Comparison of ENCODE assay signal across 8 cellular contexts in the genomic region with DNA sequence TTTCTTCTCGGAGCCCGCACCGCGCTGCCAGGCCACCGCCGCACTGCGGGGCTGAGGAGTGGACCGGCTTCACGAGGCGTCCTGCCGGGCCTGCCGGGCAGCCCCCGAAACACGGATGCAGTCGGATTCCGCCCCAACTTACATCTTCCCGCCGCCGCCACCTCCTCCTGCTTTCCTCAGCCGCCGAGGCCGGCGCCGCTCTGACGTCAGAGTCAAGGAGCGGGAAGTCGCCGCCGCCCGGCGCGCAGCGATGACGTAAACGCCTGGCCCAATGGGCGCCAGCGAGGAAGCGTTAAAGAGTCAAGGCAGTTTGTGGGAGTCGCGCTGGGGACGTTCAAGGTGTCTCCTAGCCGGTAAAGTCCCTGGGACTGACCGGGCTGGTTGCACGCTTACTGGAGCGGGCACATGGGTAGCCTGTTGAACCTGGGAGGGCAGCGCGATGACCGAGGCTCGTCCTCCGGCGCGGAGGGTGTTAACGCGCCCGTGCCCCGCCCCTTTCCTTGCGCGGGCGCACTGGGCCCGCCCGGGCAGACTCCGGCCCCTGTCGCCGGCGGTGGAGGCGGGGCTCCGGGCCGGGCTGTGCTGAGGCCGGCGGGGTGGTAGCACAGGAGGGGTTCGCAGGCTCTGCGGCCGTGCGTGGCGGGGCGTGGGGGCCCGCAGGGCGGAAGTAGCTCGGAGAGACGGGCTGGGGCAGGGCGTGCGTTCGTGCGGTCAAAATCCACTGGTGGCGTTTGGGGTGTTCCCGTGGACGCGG. TPM values are rescaled to one million over a fixed set of nuclear protein-coding genes. Genes with fewer than 3 reads are reported as not detected.
DNase-seq lines count a peak whose midpoint lies in the region; ATAC-seq lines count a peak whose summit lies in the region.

A gene with protein sequence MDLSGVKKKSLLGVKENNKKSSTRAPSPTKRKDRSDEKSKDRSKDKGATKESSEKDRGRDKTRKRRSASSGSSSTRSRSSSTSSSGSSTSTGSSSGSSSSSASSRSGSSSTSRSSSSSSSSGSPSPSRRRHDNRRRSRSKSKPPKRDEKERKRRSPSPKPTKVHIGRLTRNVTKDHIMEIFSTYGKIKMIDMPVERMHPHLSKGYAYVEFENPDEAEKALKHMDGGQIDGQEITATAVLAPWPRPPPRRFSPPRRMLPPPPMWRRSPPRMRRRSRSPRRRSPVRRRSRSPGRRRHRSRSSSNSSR (minus strand): TSS at position 214 of the 754 bp plus-strand sequence. CDS start 3,483 bp downstream, outside the sequence.

- DNase-seq in NCI-H526 (lab: John Stamatoyannopoulos, UW): peak; percentile 81 to 91
- peak; percentile 96 for DNase-seq in activated CD4-positive, alpha-beta T cell treated with anti-CD3 and anti-CD28 coated beads, Interleukin-2, amount 10 ng/mL, durations not matched to agents 7 days and 5 days
- DNase-seq in dedifferentiated amniotic fluid mesenchymal stem cell (ENCODE audit: extremely low spot score): peak; percentile 93
- DNase-seq in left lobe of liver (ENCODE audit: low spot score): peak; percentile 97
- peak; percentile 95 to 98 for DNase-seq in stimulated activated CD4-positive, alpha-beta T cell treated with anti-CD3 and anti-CD28 coated beads, Interleukin-2, amount 100 ng/mL, for 24 hours

- peaks cover 18 to 38% (median 31%) of the 10 kb centered on the region in 11 experiments for H3K36me3 ChIP-seq in BLaER1 treated with 17β-estradiol and CSF1 and Interleukin-3, amounts not matched to agents 10 nM and 100 nM

- no peaks in the 10 kb centered on the region for H3K27me3 Mint-ChIP-seq in activated CD4-positive, alpha-beta T cell treated with anti-CD3 and anti-CD28 coated beads, Interleukin-2, amount 10 ng/mL, durations not matched to agents 7 days and 5 days

- H3K9me3 Mint-ChIP-seq in activated CD4-positive, alpha-beta T cell treated with anti-CD3 and anti-CD28 coated beads, Interleukin-2, amount 10 ng/mL, durations not matched to agents 7 days and 5 days: no peaks in the 10 kb centered on the region

- H3K9me3 ChIP-seq in BLaER1 treated with 17β-estradiol and CSF1 and Interleukin-3, amounts not matched to agents 10 nM and 100 nM (replicated peaks in 1 of 11): no peaks in the 10 kb centered on the region

- peak within 1 kb of the TSS; percentile 92 to 99 (median 98) for H3K9ac ChIP-seq in BLaER1 treated with 17β-estradiol and CSF1 and Interleukin-3, amounts not matched to agents 10 nM and 100 nM

- peaks cover 33% of the 10 kb centered on the region for H3K4me1 Mint-ChIP-seq in activated CD4-positive, alpha-beta T cell treated with anti-CD3 and anti-CD28 coated beads, Interleukin-2, amount 10 ng/mL, durations not matched to agents 7 days and 5 days

- ATAC-seq in GM19324 (IDR thresholded peaks at IDR 0.05; ENCODE audit: low FRiP score, unreplicated experiment) (peak; percentile 86), HG03460 (IDR thresholded peaks at IDR 0.05; ENCODE audit: unreplicated experiment) (peak; percentile 58), left lobe of liver (peak; percentile 94)

- CTCF ChIA-PET in activated CD4-positive, alpha-beta T cell treated with anti-CD3 and anti-CD28 coated beads, Interleukin-2, amount 10 ng/mL, durations not matched to agents 7 days and 5 days (lab: Charles Lee): interaction anchor here (0.8 kb wide), 1 partner anchor 16 kb away, joined by 3 read pairs; no protein-coding TSS in a partner anchor

- H3K36me3 Mint-ChIP-seq in activated CD4-positive, alpha-beta T cell treated with anti-CD3 and anti-CD28 coated beads, Interleukin-2, amount 10 ng/mL, durations not matched to agents 7 days and 5 days (ENCODE audit: low read depth): peaks cover 22% of the 10 kb centered on the region

- H3K27ac Mint-ChIP-seq in activated CD4-positive, alpha-beta T cell treated with anti-CD3 and anti-CD28 coated beads, Interleukin-2, amount 10 ng/mL, durations not matched to agents 7 days and 5 days: peak within 1 kb of the TSS; percentile 98

- peak within 1 kb of the TSS; percentile 87 for H3K4me3 Mint-ChIP-seq in activated CD4-positive, alpha-beta T cell treated with anti-CD3 and anti-CD28 coated beads, Interleukin-2, amount 10 ng/mL, durations not matched to agents 7 days and 5 days

- H3K27me3 ChIP-seq in BLaER1 treated with 17β-estradiol and CSF1 and Interleukin-3, amounts not matched to agents 10 nM and 100 nM: no peaks in the 10 kb centered on the region

- H3K4me1 ChIP-seq in BLaER1 treated with 17β-estradiol and CSF1 and Interleukin-3, amounts not matched to agents 10 nM and 100 nM: peaks cover 30 to 53% (median 38%) of the 10 kb centered on the region in 10 experiments

- POLR2A ChIA-PET in activated CD4-positive, alpha-beta T cell treated with anti-CD3 and anti-CD28 coated beads, Interleukin-2, amount 10 ng/mL, durations not matched to agents 7 days and 5 days (lab: Charles Lee): no interaction called here

- peak within 1 kb of the TSS; percentile 93 to 99 (median 97) for H3K27ac ChIP-seq in BLaER1 treated with 17β-estradiol and CSF1 and Interleukin-3, amounts not matched to agents 10 nM and 100 nM

- peak within 1 kb of the TSS; percentile 89 to 99 (median 96) for H3K4me2 ChIP-seq in BLaER1 treated with 17β-estradiol and CSF1 and Interleukin-3, amounts not matched to agents 10 nM and 100 nM

- peaks cover 48 to 86% (median 74%) of the 10 kb centered on the region in 11 experiments for H4K20me1 ChIP-seq in BLaER1 treated with 17β-estradiol and CSF1 and Interleukin-3, amounts not matched to agents 10 nM and 100 nM

- peak within 1 kb of the TSS; percentile 72 to 99 (median 88) for H3K4me3 ChIP-seq in BLaER1 treated with 17β-estradiol and CSF1 and Interleukin-3, amounts not matched to agents 10 nM and 100 nM

RNA-seq across cellular contexts. Expression of the gene that starts here (rescaled TPM):
- total RNA-seq in activated CD4-positive, alpha-beta T cell treated with anti-CD3 and anti-CD28 coated beads, Interleukin-2, amount 10 ng/mL, durations not matched to agents 7 days and 5 days: 100 to 1,000 TPM; 230 to 238 TPM
- 32.1 TPM for total RNA-seq in left lobe of liver

Comparison
In these comparisons a context has a peak if more than half of its experiments do, and no peak if none do; other contexts are left out.
1. Peak in every context shown above with its lines: DNase-seq, ATAC-seq, H3K4me3 ChIP-seq and H3K27ac ChIP-seq.